8 cellular contexts compared by ENCODE assay signal in the genomic region with DNA sequence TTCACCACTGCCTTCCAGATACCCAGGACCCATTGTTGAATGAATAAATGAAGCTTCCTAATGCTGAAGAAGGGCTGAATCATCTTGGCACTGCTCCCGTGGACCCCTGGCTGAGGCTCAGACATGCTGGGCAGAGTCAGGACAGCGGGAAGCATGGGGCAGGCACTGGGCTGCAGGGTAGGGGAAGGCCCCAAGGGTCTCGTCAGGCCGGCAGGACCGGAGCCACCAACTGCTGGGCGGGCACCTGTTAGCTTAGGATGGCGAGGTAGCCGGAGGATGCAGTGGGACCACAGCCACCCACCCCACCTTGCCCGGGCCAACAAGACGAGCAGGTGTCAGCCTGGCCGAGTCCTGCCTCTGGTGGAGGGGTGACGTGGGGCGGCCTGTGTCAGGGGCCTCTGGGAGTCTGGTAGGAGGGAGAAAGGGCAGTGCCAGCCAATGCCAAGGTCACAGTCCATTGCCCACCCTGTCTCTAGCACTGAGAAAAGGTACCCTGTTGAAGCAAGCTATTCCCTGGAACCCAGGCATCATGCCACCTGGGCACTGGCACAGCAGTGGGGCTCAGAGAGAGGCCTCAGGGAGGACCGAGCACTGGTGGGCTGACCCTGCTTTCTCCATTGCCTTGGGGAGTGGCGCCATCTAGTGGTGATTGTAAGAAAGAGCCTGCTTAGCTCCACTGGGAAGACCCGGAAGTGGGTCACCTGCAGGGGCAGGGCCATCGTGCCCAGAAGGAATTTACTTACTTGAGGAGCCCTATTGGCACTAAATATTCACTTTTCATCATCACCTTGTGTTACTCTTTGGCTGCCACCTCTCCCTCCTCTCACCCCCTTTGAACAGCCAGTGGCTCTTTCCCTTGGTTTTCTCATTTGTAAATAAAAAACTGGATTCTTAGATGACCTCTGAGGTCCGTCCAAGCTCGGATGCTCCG. TPM values are rescaled to one million over a fixed set of nuclear protein-coding genes. Genes with fewer than 3 reads are reported as not detected.
A peak's percentile ranks its signal among the peaks of the same experiment; 100 is the strongest.
DNase-seq lines count a peak whose midpoint lies in the region; ATAC-seq, FAIRE-seq and TF ChIP-seq lines count a peak whose summit lies in the region.

No MANE protein-coding gene starts in this region.

- peak overlapping the region; percentile 29 for H3K4me2 ChIP-seq in mammary epithelial cell (ENCODE audit: insufficient read depth, low read depth, low read length)

- no peaks in the 10 kb centered on the region for H4K20me1 ChIP-seq in mammary epithelial cell (ENCODE audit: insufficient read depth, low read length)

- FAIRE-seq in kidney (lab: Jason Lieb, UNC) = no peak

- dilution Hi-C loops in mammary epithelial cell (cut with HindIII; ENCODE audit: low sequenced_read_pairs) = loop anchor here (5.0 to 10.0 kb wide), 3 partner anchors 41 to 86 kb away; no protein-coding TSS in a partner anchor

- ATAC-seq in HG02973 (IDR thresholded peaks at IDR 0.05; ENCODE audit: unreplicated experiment) = peak; percentile 68
- no peak for ATAC-seq in GM21528 (IDR thresholded peaks at IDR 0.05; ENCODE audit: low FRiP score, unreplicated experiment)

- H3K79me2 ChIP-seq in mammary epithelial cell (ENCODE audit: insufficient read depth, low read length) = no peaks in the 10 kb centered on the region

- H3K27ac ChIP-seq in mammary epithelial cell (ENCODE audit: insufficient read depth, low read depth, low read length) (no peak overlapping the region), kidney (ENCODE audit: low read depth in 2 of 2, low read length in 2 of 2) (no peak overlapping the region)

- peak; percentile 81 for TF ChIP-seq CTCF in WI38 (IDR thresholded peaks at IDR 0.05; ENCODE audit: low read depth, low read length)
- TF ChIP-seq CTCF in mammary epithelial cell (conservative IDR thresholded peaks at IDR 0.05 in 1 of 2, IDR thresholded peaks at IDR 0.05 in 1 of 2; ENCODE audit: extremely low read depth in 1 of 2, insufficient read depth in 1 of 2, low read depth in 1 of 2, low read length in 2 of 2) = peak; percentile 87 to 97
- TF ChIP-seq CTCF in kidney (IDR thresholded peaks at IDR 0.05; ENCODE audit: borderline replicate concordance, extremely low read depth, insufficient read depth) = peak; percentile 94

- 34% methylated on average over 13 of the region's 20 CpGs for WGBS in mammary epithelial cell (ENCODE audit: low coverage, missing lambda C conversion rate)

- H3K4me3 ChIP-seq in WI38 (ENCODE audit: low read depth, low read length) (no peak overlapping the region), mammary epithelial cell (replicated peaks in 1 of 3; ENCODE audit: insufficient read depth in 1 of 3, low read depth in 2 of 3, low read length in 3 of 3) (no peak overlapping the region), kidney (ENCODE audit: low read length in 2 of 2) (no peak overlapping the region)

- H3K4me1 ChIP-seq in mammary epithelial cell (ENCODE audit: insufficient read depth, low read length) (peaks cover 26% of the 10 kb centered on the region), kidney (ENCODE audit: control insufficient read depth in 1 of 2, insufficient read depth in 1 of 2, low read depth in 1 of 2, low read length in 2 of 2) (peaks cover 11 to 16% of the 10 kb centered on the region in 2 donors)

- no peaks in the 10 kb centered on the region for H3K36me3 ChIP-seq in mammary epithelial cell (ENCODE audit: insufficient read depth, low read length)
- H3K36me3 ChIP-seq in kidney (ENCODE audit: control insufficient read depth in 1 of 2, insufficient read depth in 2 of 2, low read length in 2 of 2) = no peaks in the 10 kb centered on the region

- H3K9me3 ChIP-seq in mammary epithelial cell (replicated peaks; ENCODE audit: insufficient read depth, low read length) (no peaks in the 10 kb centered on the region), kidney (ENCODE audit: control insufficient read depth in 1 of 2, low read length in 2 of 2) (no peaks in the 10 kb centered on the region)

- peak; percentile 92 for DNase-seq in DMS79 treated with DMSO at 0.1 percent for 48 hours (lab: John Stamatoyannopoulos, UW)
- peak; percentile 89 for DNase-seq in NCI-H2196 treated with DMSO at 0.1 percent for 48 hours (lab: John Stamatoyannopoulos, UW; ENCODE audit: unreplicated experiment)
- peak; percentile 68 for DNase-seq in mammary epithelial cell
- DNase-seq in kidney = peak; percentile 86
- peak; percentile 73 to 79 for DNase-seq in stimulated activated CD4-positive, alpha-beta T cell treated with anti-CD3 and anti-CD28 coated beads, Interleukin-15, amount 100 ng/mL, for 48 hours (ENCODE audit: low read depth in 2 of 2)

- intact Hi-C loops in mammary epithelial cell (cut with micrococcal nuclease) = loop anchor here (1.0 to 2.0 kb wide), 5 partner anchors 137 to 431 kb away; no protein-coding TSS in a partner anchor
- intact Hi-C loops in kidney (cut with DNase I) = loop anchor here (5.0 to 10.0 kb wide), 2 partner anchors 136 to 433 kb away; no protein-coding TSS in a partner anchor

- BruUV-seq in mammary epithelial cell (replicated peaks; lab: Mats Ljungman, UMichigan) = no TSS peak

- H3K27me3 ChIP-seq in mammary epithelial cell (ENCODE audit: insufficient read depth, low read length) = no peaks in the 10 kb centered on the region

- CTCF ChIA-PET in mammary epithelial cell (lab: Charles Lee; ENCODE audit: low non-redundant PET) = interaction anchor here (0.5 to 1.5 kb wide), 11 partner anchors 39 to 298 kb away, joined by 3 to 6 read pairs (median 4); a partner anchor contains a TSS

- in situ Hi-C loops in mammary epithelial cell (cut with MboI; ENCODE audit: low sequenced_read_pairs in 2 of 2) = loop anchor here in 1 of 2 donors (5.0 to 10.0 kb wide), 3 partner anchors 46 to 293 kb away; a partner anchor contains a TSS

- H3K9ac ChIP-seq in mammary epithelial cell (ENCODE audit: insufficient read depth, low read length) = no peak overlapping the region
- H3K9ac ChIP-seq in kidney (ENCODE audit: low read length in 2 of 2) = no peak overlapping the region

- H2AFZ ChIP-seq in mammary epithelial cell (ENCODE audit: low read depth, low read length) = peak overlapping the region; percentile 88

RNA-seq across cellular contexts. Expression of a gene that starts 3.0 kb away (rescaled TPM):
- total RNA-seq in mammary epithelial cell (under 1 TPM; 0.33 to 0.42 TPM), kidney (0.41 TPM)
- polyA plus RNA-seq in mammary epithelial cell (0.18 TPM), kidney (ENCODE audit: insufficient read depth, low read depth, low replicate concordance) (0.47 TPM)
- not detected for polyA minus RNA-seq in mammary epithelial cell

RNA-seq across cellular contexts. Expression of a gene that starts 29.0 kb away (rescaled TPM):
- total RNA-seq in mammary epithelial cell (under 1 TPM in 1 of 2 donors, not detected in 1; 0.49 TPM), kidney (0.44 TPM)
- polyA plus RNA-seq in mammary epithelial cell (0.14 TPM), kidney (ENCODE audit: insufficient read depth, low read depth, low replicate concordance) (not detected)
- polyA minus RNA-seq in mammary epithelial cell = not detected

RNA-seq across cellular contexts. Expression of a gene that starts 57.9 kb away (rescaled TPM):
- total RNA-seq in mammary epithelial cell (1,000 to 10,000 TPM; 1,418 to 2,030 TPM), kidney (367 TPM)
- polyA plus RNA-seq in mammary epithelial cell (1,026 TPM), kidney (ENCODE audit: insufficient read depth, low read depth, low replicate concordance) (117 TPM)
- polyA minus RNA-seq in mammary epithelial cell = 2,074 TPM
